Comparison of ENCODE assay signal across 33 cellular contexts in genomic region chr15:29398907-29399306, GRCh38.
"Had no signal": no experiment of that assay in that cellular context is flagged by ENCODE, and none has a peak within 500 bp of the region (broad histone marks: within the 10 kb centered on the region; RNA-seq: fewer than 3 reads in every experiment).

No MANE protein-coding gene starts in this region.

- H3K4me3 Mint-ChIP-seq: activated B cell treated with CpG ODN at 0.5 μM for 24 hours; activated CD4-positive, alpha-beta memory T cell treated with anti-CD3 and anti-CD28 coated beads for 36 hours; activated CD8-positive, alpha-beta memory T cell treated with anti-CD3 and anti-CD28 coated beads, Interleukin-2, amount 10 ng/mL, durations not matched to agents 7 days and 5 days; activated CD8-positive, alpha-beta T cell treated with anti-CD3 and anti-CD28 coated beads, Interleukin-2, amount 10 ng/mL, durations not matched to agents 7 days and 5 days; activated naive CD4-positive, alpha-beta T cell treated with anti-CD3 and anti-CD28 coated beads for 36 hours; activated naive CD4-positive, alpha-beta T cell treated with anti-CD3 and anti-CD28 coated beads, Interleukin-2, amount 50 U/mL, for 24 hours; activated naive CD8-positive, alpha-beta T cell treated with anti-CD3 and anti-CD28 coated beads for 36 hours; activated naive CD8-positive, alpha-beta T cell treated with anti-CD3 and anti-CD28 coated beads, Interleukin-2, amount 50 U/mL, for 24 hours; activated T-helper 1 cell treated with anti-CD3 and anti-CD28 coated beads, Interleukin-12 subunit alpha, Interleukin-12 subunit beta, Interleukin-2, Interleukin-4 antibody, amounts not matched to agents 30 ng/mL and 10 ng/mL and 1 ng/mL, durations not matched to agents 14 hours and 24 hours and 36 hours; brain; dendritic cell treated with granulocyte-macrophage colony-stimulating factor and Interleukin-4, amounts not matched to agents 40 ng/mL and 50 ng/mL, for 4 days; effector memory CD8-positive, alpha-beta T cell had no signal

- DNase-seq: activated B cell treated with CpG ODN at 0.5 μM for 24 hours; activated CD4-positive, alpha-beta memory T cell treated with anti-CD3 and anti-CD28 coated beads for 36 hours; activated CD4-positive, alpha-beta T cell treated with anti-CD3 and anti-CD28 coated beads for 48 hours; activated CD8-positive, alpha-beta memory T cell treated with anti-CD3 and anti-CD28 coated beads, Interleukin-2, amount 10 ng/mL, durations not matched to agents 7 days and 5 days; activated CD8-positive, alpha-beta memory T cell treated with anti-CD3 and anti-CD28 coated beads, Interleukin-2, amount 50 U/mL, for 4 hours; activated CD8-positive, alpha-beta T cell treated with anti-CD3 and anti-CD28 coated beads, Interleukin-2, amount 10 ng/mL, durations not matched to agents 7 days and 5 days; activated effector memory CD4-positive, alpha-beta T cell treated with anti-CD3 and anti-CD28 coated beads, Interleukin-2, amount 50 U/mL, for 16 hours; activated naive CD4-positive, alpha-beta T cell treated with anti-CD3 and anti-CD28 coated beads for 36 hours; activated naive CD8-positive, alpha-beta T cell treated with anti-CD3 and anti-CD28 coated beads for 36 hours; activated naive CD8-positive, alpha-beta T cell treated with anti-CD3 and anti-CD28 coated beads, Interleukin-2, amount 50 U/mL, for 24 hours; activated T-cell treated with anti-CD3 and anti-CD28 coated beads, Interleukin-2, amount 50 U/mL, for 1 hour; activated T-cell treated with anti-CD3 and anti-CD28 coated beads, Interleukin-2, amount 50 U/mL, for 48 hours; adrenal gland; aorta; central memory CD4-positive, alpha-beta T cell; cerebellar nuclear complex; colonic mucosa; dorsolateral prefrontal cortex; effector memory CD8-positive, alpha-beta T cell; esophagus squamous epithelium; foreskin melanocyte; heart left ventricle; hypothalamus; T-helper 2 cell had no signal

- H3K36me3 Mint-ChIP-seq: activated CD4-positive, alpha-beta memory T cell treated with anti-CD3 and anti-CD28 coated beads for 36 hours; activated CD8-positive, alpha-beta memory T cell treated with anti-CD3 and anti-CD28 coated beads, Interleukin-2, amount 10 ng/mL, durations not matched to agents 7 days and 5 days; activated naive CD4-positive, alpha-beta T cell treated with anti-CD3 and anti-CD28 coated beads, Interleukin-2, amount 50 U/mL, for 24 hours; activated naive CD8-positive, alpha-beta T cell treated with anti-CD3 and anti-CD28 coated beads for 36 hours; brain had no signal

- H3K9me3 ChIP-seq: adrenal gland, breast epithelium, colonic mucosa, esophagus squamous epithelium, gastroesophageal sphincter, heart left ventricle had no signal

- H3K4me1 Mint-ChIP-seq: activated B cell treated with CpG ODN at 0.5 μM for 24 hours; activated CD8-positive, alpha-beta memory T cell treated with anti-CD3 and anti-CD28 coated beads, Interleukin-2, amount 10 ng/mL, durations not matched to agents 7 days and 5 days; activated naive CD4-positive, alpha-beta T cell treated with anti-CD3 and anti-CD28 coated beads, Interleukin-2, amount 50 U/mL, for 24 hours; activated naive CD8-positive, alpha-beta T cell treated with anti-CD3 and anti-CD28 coated beads for 36 hours; activated naive CD8-positive, alpha-beta T cell treated with anti-CD3 and anti-CD28 coated beads, Interleukin-2, amount 50 U/mL, for 24 hours had no signal

- H3K4me1 ChIP-seq: adrenal gland, breast epithelium, colonic mucosa, esophagus squamous epithelium, gastroesophageal sphincter, heart left ventricle had no signal

- H3K27ac Mint-ChIP-seq: activated B cell treated with CpG ODN at 0.5 μM for 24 hours; activated CD4-positive, alpha-beta memory T cell treated with anti-CD3 and anti-CD28 coated beads for 36 hours; activated CD8-positive, alpha-beta memory T cell treated with anti-CD3 and anti-CD28 coated beads, Interleukin-2, amount 10 ng/mL, durations not matched to agents 7 days and 5 days; activated CD8-positive, alpha-beta T cell treated with anti-CD3 and anti-CD28 coated beads, Interleukin-2, amount 10 ng/mL, durations not matched to agents 7 days and 5 days; activated naive CD4-positive, alpha-beta T cell treated with anti-CD3 and anti-CD28 coated beads for 36 hours; activated naive CD4-positive, alpha-beta T cell treated with anti-CD3 and anti-CD28 coated beads, Interleukin-2, amount 50 U/mL, for 24 hours; activated naive CD8-positive, alpha-beta T cell treated with anti-CD3 and anti-CD28 coated beads for 36 hours; activated naive CD8-positive, alpha-beta T cell treated with anti-CD3 and anti-CD28 coated beads, Interleukin-2, amount 50 U/mL, for 24 hours; activated T-helper 1 cell treated with anti-CD3 and anti-CD28 coated beads, Interleukin-12 subunit alpha, Interleukin-12 subunit beta, Interleukin-2, Interleukin-4 antibody, amounts not matched to agents 30 ng/mL and 10 ng/mL and 1 ng/mL, durations not matched to agents 14 hours and 24 hours and 36 hours; activated T-helper 2 cell treated with anti-CD3 and anti-CD28 coated beads, Interferon-gamma antibody, Interleukin-2, Interleukin-4, amounts not matched to agents 10 μg/mL and 5 μg/mL and 100 μg/mL, durations not matched to agents 14 hours and 24 hours and 36 hours; brain; dendritic cell treated with granulocyte-macrophage colony-stimulating factor and Interleukin-4, amounts not matched to agents 40 ng/mL and 50 ng/mL, for 4 days; effector memory CD8-positive, alpha-beta T cell had no signal

- ATAC-seq: activated CD4-positive, CD25-positive, alpha-beta regulatory T cell treated with anti-CD3 and anti-CD28 coated beads, Interleukin-2, amount 50 U/mL, for 24 hours; activated CD8-positive, alpha-beta memory T cell treated with anti-CD3 and anti-CD28 coated beads, Interleukin-2, amount 10 ng/mL, durations not matched to agents 7 days and 5 days; activated CD8-positive, alpha-beta T cell treated with anti-CD3 and anti-CD28 coated beads, Interleukin-2, amount 10 ng/mL, durations not matched to agents 7 days and 5 days; activated naive CD8-positive, alpha-beta T cell treated with anti-CD3 and anti-CD28 coated beads, Interleukin-2, amount 50 U/mL, for 24 hours; effector memory CD8-positive, alpha-beta T cell; gastroesophageal sphincter; heart left ventricle had no signal

- H3K9me3 Mint-ChIP-seq: activated B cell treated with CpG ODN at 0.5 μM for 24 hours; activated CD4-positive, alpha-beta memory T cell treated with anti-CD3 and anti-CD28 coated beads for 36 hours; activated naive CD4-positive, alpha-beta T cell treated with anti-CD3 and anti-CD28 coated beads for 36 hours; activated naive CD4-positive, alpha-beta T cell treated with anti-CD3 and anti-CD28 coated beads, Interleukin-2, amount 50 U/mL, for 24 hours; activated naive CD8-positive, alpha-beta T cell treated with anti-CD3 and anti-CD28 coated beads for 36 hours; activated naive CD8-positive, alpha-beta T cell treated with anti-CD3 and anti-CD28 coated beads, Interleukin-2, amount 50 U/mL, for 24 hours; activated T-helper 1 cell treated with anti-CD3 and anti-CD28 coated beads, Interleukin-12 subunit alpha, Interleukin-12 subunit beta, Interleukin-2, Interleukin-4 antibody, amounts not matched to agents 30 ng/mL and 10 ng/mL and 1 ng/mL, durations not matched to agents 14 hours and 24 hours and 36 hours; activated T-helper 2 cell treated with anti-CD3 and anti-CD28 coated beads, Interferon-gamma antibody, Interleukin-2, Interleukin-4, amounts not matched to agents 10 μg/mL and 5 μg/mL and 100 μg/mL, durations not matched to agents 14 hours and 24 hours and 36 hours; dendritic cell treated with granulocyte-macrophage colony-stimulating factor and Interleukin-4, amounts not matched to agents 40 ng/mL and 50 ng/mL, for 4 days; effector memory CD8-positive, alpha-beta T cell had no signal

- H3K4me3 ChIP-seq: adrenal gland, breast epithelium, cardiac muscle cell, colonic mucosa, dorsolateral prefrontal cortex, esophagus squamous epithelium, gastroesophageal sphincter, heart left ventricle had no signal

- H3K27ac ChIP-seq: adrenal gland, breast epithelium, cardiac muscle cell, colonic mucosa, dorsolateral prefrontal cortex, esophagus squamous epithelium, gastroesophageal sphincter, heart left ventricle had no signal

- H3K27me3 ChIP-seq: adrenal gland, breast epithelium, cardiac muscle cell, colonic mucosa, dorsolateral prefrontal cortex had no signal

- H3K36me3 ChIP-seq: adrenal gland, breast epithelium, cardiac muscle cell, colonic mucosa, esophagus squamous epithelium, gastroesophageal sphincter, heart left ventricle had no signal
